Comparison of ENCODE assay signal across 1 cellular context in the genomic region with DNA sequence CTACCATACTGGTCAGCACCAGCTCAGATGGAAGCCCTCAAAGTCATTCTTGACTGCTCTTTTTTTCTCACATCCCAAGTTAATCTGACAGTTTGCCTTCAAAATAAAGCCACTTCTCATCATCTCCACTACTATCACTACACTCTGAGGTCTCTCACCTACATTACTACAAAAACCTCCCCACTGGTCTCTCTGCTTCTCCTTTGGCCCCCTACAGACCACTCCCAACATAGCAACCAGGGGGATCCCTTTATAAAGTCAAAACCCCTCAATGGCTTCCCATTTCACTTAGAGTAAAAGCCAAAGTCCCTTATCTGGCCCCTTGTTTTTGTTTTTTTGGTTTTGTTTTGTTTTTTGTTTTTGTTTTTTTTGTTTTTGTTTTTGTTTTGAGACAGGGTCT.
TF ChIP-seq lines count a peak whose summit lies in the region.

No MANE protein-coding gene starts in this region.

TF ChIP-seq in IMR-90, 13 proteins besides CTCF, POLR2A, EP300 and RAD21:
- no peak for TF ChIP-seq MXI1 (IDR thresholded peaks at IDR 0.05; ENCODE audit: borderline replicate concordance, low read depth, low read length)
- TF ChIP-seq CEBPB (IDR thresholded peaks at IDR 0.05; ENCODE audit: low read depth, low read length), result no peak
- no peak for TF ChIP-seq RFX5 (IDR thresholded peaks at IDR 0.05; ENCODE audit: low read depth, low read length)
TF ChIP-seq in IMR-90: peak in this region for 0.
